Comparison of ENCODE assay signal across 1 cellular context in genomic region chr13:97221491-97221890, GRCh38.
TF ChIP-seq lines count a peak whose summit lies in the region.

No MANE protein-coding gene starts in this region.

TF ChIP-seq in K562, 482 proteins besides CTCF, POLR2A, EP300 and RAD21 (continued from another document):
- TF ChIP-seq ZNF695 (CRISPR knock-in tag; IDR thresholded peaks at IDR 0.05) (no peak), CREBBP (IDR thresholded peaks at IDR 0.05; ENCODE audit: low read depth, low read length) (no peak), DACH1 (IDR thresholded peaks at IDR 0.05; ENCODE audit: partially characterized antibody) (no peak)
